In the genomic region with DNA sequence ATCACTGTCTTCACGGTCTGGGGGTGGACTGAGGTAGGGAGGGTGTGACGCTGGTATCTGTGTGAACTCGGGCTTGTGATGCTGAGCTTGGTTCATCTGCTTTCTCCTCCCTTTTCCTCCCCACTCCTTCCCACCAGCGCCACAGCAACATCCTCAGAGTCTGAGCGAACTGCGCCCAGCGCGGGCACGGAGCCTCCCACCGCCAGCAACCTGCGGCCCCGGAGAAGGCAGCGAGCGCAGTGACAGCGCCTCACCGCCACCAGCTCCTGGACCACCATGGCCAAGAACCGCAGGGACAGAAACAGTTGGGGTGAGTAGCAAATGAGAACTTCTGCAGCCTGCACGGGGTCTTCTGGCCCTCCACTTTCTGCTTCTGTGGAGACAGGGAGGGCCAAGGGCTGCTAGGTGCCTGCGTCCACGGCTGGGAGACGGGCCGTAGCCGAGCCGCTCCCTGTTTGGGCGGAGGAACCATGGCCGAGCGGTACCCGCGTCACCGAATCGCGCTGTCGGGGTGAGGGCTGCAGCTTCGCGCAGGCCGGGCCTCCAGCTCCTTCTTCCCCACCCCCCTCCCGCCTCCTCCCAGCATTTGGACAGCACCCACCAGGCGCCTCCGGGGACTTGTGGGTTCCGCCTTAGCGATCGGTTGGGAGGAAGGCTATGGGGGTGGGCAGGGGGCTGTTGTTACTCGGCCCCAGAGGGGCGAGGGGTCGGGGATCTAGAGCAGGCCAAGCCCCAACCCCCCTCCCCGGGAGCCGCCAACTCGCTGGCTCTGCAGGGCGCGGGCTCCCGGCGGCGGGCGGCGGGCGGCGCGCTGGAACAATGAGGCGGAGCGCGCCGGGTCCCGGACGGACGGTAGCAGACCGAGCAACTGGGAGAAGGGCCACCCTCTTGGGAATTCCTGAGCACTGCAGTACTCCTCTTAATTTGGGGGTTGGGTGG, we compare ENCODE assay signal across 8 cellular contexts. TPM values are rescaled to one million over a fixed set of nuclear protein-coding genes. Genes with fewer than 3 reads are reported as not detected.
A peak's percentile ranks its signal among the peaks of the same experiment; 100 is the strongest.
DNase-seq lines count a peak whose midpoint lies in the region; ATAC-seq and TF ChIP-seq lines count a peak whose summit lies in the region.

A gene (plus strand): TSS at position 156 of the 939 bp plus-strand sequence. CDS start 121 bp downstream, at position 277.

- DNase-seq in AML-193 (lab: John Stamatoyannopoulos, UW) (peak; percentile 29 to 43), NCI-H2107 treated with DMSO at 0.1 percent for 48 hours (lab: John Stamatoyannopoulos, UW; ENCODE audit: unreplicated experiment) (peak; percentile 72), activated B cell treated with CpG ODN at 0.5 μM for 24 hours (peak; percentile 37), cerebellum (ENCODE audit: low spot score) (peak; percentile 85), islet precursor cell (peak; percentile 91)

- ATAC-seq in GM21786 (IDR thresholded peaks at IDR 0.05; ENCODE audit: unreplicated experiment) (peak; percentile 55), activated B cell treated with CpG ODN at 0.5 μM for 24 hours (ENCODE audit: low read depth) (peak; percentile 84), GM18517 (IDR thresholded peaks at IDR 0.05; ENCODE audit: unreplicated experiment) (no peak)

- H3K9me3 Mint-ChIP-seq in activated B cell treated with CpG ODN at 0.5 μM for 24 hours = no peaks in the 10 kb centered on the region

- H3K27ac Mint-ChIP-seq in activated B cell treated with CpG ODN at 0.5 μM for 24 hours = no peak within 1 kb of the TSS

- H3K4me3 ChIP-seq in skin epidermis = peak within 1 kb of the TSS; percentile 44 to 78 (median 73)

- H3K36me3 Mint-ChIP-seq in activated B cell treated with CpG ODN at 0.5 μM for 24 hours (ENCODE audit: low read depth) = no peaks in the 10 kb centered on the region

- no peak for TF ChIP-seq CTCF in activated B cell treated with CpG ODN at 0.5 μM for 24 hours (IDR thresholded peaks at IDR 0.05)

- POLR2A ChIA-PET in activated B cell treated with CpG ODN at 0.5 μM for 24 hours (lab: Charles Lee) = interaction anchor here (0.5 to 1.3 kb wide), 3 partner anchors 9 to 763 kb away, joined by 3 to 4 read pairs (median 3); no protein-coding TSS in a partner anchor

- CTCF ChIA-PET in activated B cell treated with CpG ODN at 0.5 μM for 24 hours (lab: Charles Lee) = interaction anchor here (1.3 kb wide), 1 partner anchor 17 kb away, joined by 3 read pairs; no protein-coding TSS in a partner anchor

- H3K4me3 Mint-ChIP-seq in activated B cell treated with CpG ODN at 0.5 μM for 24 hours = peak within 1 kb of the TSS; percentile 80

- peak within 1 kb of the TSS; percentile 32 to 90 (median 85) for H3K27ac ChIP-seq in skin epidermis

- peaks cover 36% of the 10 kb centered on the region for H3K27me3 Mint-ChIP-seq in activated B cell treated with CpG ODN at 0.5 μM for 24 hours

- intact Hi-C loops in activated B cell treated with CpG ODN at 0.5 μM for 24 hours (cut with micrococcal nuclease) = loop anchor here (2.0 kb wide), 1 partner anchor 13 kb away; no protein-coding TSS in a partner anchor

- H3K4me1 Mint-ChIP-seq in activated B cell treated with CpG ODN at 0.5 μM for 24 hours = peaks cover 19% of the 10 kb centered on the region

RNA-seq across cellular contexts. Expression of the gene that starts here (rescaled TPM):
- 0.49 and 1.4 TPM in 2 replicates for total RNA-seq in activated B cell treated with CpG ODN at 0.5 μM for 24 hours
- total RNA-seq in cerebellum = 57.2 TPM

Comparison
In these comparisons a context has a peak if more than half of its experiments do, and no peak if none do; other contexts are left out.
1. RNA of the gene that starts here (total RNA-seq): 57.2 TPM in cerebellum (single experiment); 0.49 to 1.4 TPM in activated B cell treated with CpG ODN at 0.5 μM for 24 hours; every median in the first group is over 10 times any median in the second.
2. DNase-seq: peak in every context shown above with its lines; median percentile 91 in islet precursor cell; 85 in cerebellum; 72 in NCI-H2107 treated with DMSO at 0.1 percent for 48 hours; 37 in activated B cell treated with CpG ODN at 0.5 μM for 24 hours; 36 in AML-193.